Comparison of ENCODE assay signal across 11 cellular contexts in genomic region chr13:52720904-52721303, GRCh38. TPM values are rescaled to one million over a fixed set of nuclear protein-coding genes. Genes with fewer than 3 reads are reported as not detected.
"Had no signal": no experiment of that assay in that cellular context is flagged by ENCODE, and none has a peak within 500 bp of the region (broad histone marks: within the 10 kb centered on the region; RNA-seq: fewer than 3 reads in every experiment).

No MANE protein-coding gene starts in this region.

RNA-seq across cellular contexts. Expression of gene CNMD, which starts 18.7 kb away (rescaled TPM):
- total RNA-seq: fibroblast of lung; left lobe of liver; mesenteric fat pad; myocyte; natural killer cell treated with Interleukin-12 subunit alpha and Interleukin-12 subunit beta and Interleukin-15 and Interleukin-18, amount 100 ng/mL, for 72 hours; osteocyte; posterior vena cava; spleen; suprapubic skin; tibial nerve had no signal
- polyA plus RNA-seq: esophagus, fibroblast of lung had no signal
